8 cellular contexts compared by ENCODE assay signal in genomic region chr9:96417051-96417586, GRCh38. TPM values are rescaled to one million over a fixed set of nuclear protein-coding genes. Genes with fewer than 3 reads are reported as not detected.
DNase-seq lines count a peak whose midpoint lies in the region; ATAC-seq lines count a peak whose summit lies in the region.

No MANE protein-coding gene starts in this region.

- H3K4me1 Mint-ChIP-seq in CD4-positive, alpha-beta memory T cell = peaks cover 31 to 60% (median 39%) of the 10 kb centered on the region in 4 donors
- H3K4me1 Mint-ChIP-seq in activated naive CD4-positive, alpha-beta T cell treated with anti-CD3 and anti-CD28 coated beads, Interleukin-2, amount 10 ng/mL, durations not matched to agents 7 days and 5 days = peaks cover 61% of the 10 kb centered on the region

- peak overlapping the region; percentile 88 to 99 (median 97) for H3K27ac Mint-ChIP-seq in CD4-positive, alpha-beta memory T cell
- peak overlapping the region; percentile 98 for H3K27ac Mint-ChIP-seq in activated naive CD4-positive, alpha-beta T cell treated with anti-CD3 and anti-CD28 coated beads, Interleukin-2, amount 10 ng/mL, durations not matched to agents 7 days and 5 days

- H3K36me3 Mint-ChIP-seq in CD4-positive, alpha-beta memory T cell = peaks cover 0 to 5% of the 10 kb centered on the region in 2 donors
- peaks cover 14% of the 10 kb centered on the region for H3K36me3 Mint-ChIP-seq in activated naive CD4-positive, alpha-beta T cell treated with anti-CD3 and anti-CD28 coated beads, Interleukin-2, amount 10 ng/mL, durations not matched to agents 7 days and 5 days

- CTCF ChIA-PET in CD4-positive, alpha-beta memory T cell (lab: Charles Lee; ENCODE audit: partially characterized antibody) = interaction anchor here (1.1 to 1.9 kb wide), 3 partner anchors 18 to 89 kb away, joined by 3 to 8 read pairs (median 4); partner anchors contain the start of gene HABP4
- CTCF ChIA-PET in activated naive CD4-positive, alpha-beta T cell treated with anti-CD3 and anti-CD28 coated beads, Interleukin-2, amount 10 ng/mL, durations not matched to agents 7 days and 5 days (lab: Charles Lee) = no interaction called here

- peaks cover 60% of the 10 kb centered on the region for H3K4me1 ChIP-seq in CD4-positive, alpha-beta memory T cell (ENCODE audit: insufficient read depth, low read length)

- peak; percentile 25 for ATAC-seq in GM21515 (IDR thresholded peaks at IDR 0.05; ENCODE audit: unreplicated experiment)

- no peaks in the 10 kb centered on the region for H3K27me3 Mint-ChIP-seq in CD4-positive, alpha-beta memory T cell
- H3K27me3 Mint-ChIP-seq in activated naive CD4-positive, alpha-beta T cell treated with anti-CD3 and anti-CD28 coated beads, Interleukin-2, amount 10 ng/mL, durations not matched to agents 7 days and 5 days = no peaks in the 10 kb centered on the region

- H3K27ac ChIP-seq in CD4-positive, alpha-beta memory T cell (ENCODE audit: low read depth, low read length) = peak overlapping the region; percentile 81

- intact Hi-C loops in CD4-positive, alpha-beta memory T cell (cut with micrococcal nuclease) = loop anchor here (1.0 to 10.0 kb wide), 5 partner anchors 18 to 1690 kb away; partner anchors contain the start of genes AOPEP and ZNF782

- H3K4me3 ChIP-seq in CD4-positive, alpha-beta memory T cell (ENCODE audit: low read length in 2 of 2) = peak overlapping the region; percentile 86

- H3K36me3 ChIP-seq in CD4-positive, alpha-beta memory T cell (ENCODE audit: insufficient read depth, low read length) = no peaks in the 10 kb centered on the region

- peaks cover 0 to 4% (median 0%) of the 10 kb centered on the region in 8 donors for H3K9me3 Mint-ChIP-seq in CD4-positive, alpha-beta memory T cell
- no peaks in the 10 kb centered on the region for H3K9me3 Mint-ChIP-seq in activated naive CD4-positive, alpha-beta T cell treated with anti-CD3 and anti-CD28 coated beads, Interleukin-2, amount 10 ng/mL, durations not matched to agents 7 days and 5 days

- no peaks in the 10 kb centered on the region for H3K27me3 ChIP-seq in CD4-positive, alpha-beta memory T cell (ENCODE audit: insufficient read depth, low read length)

- peak; percentile 88 to 91 (median 89) for DNase-seq in CD4-positive, alpha-beta memory T cell
- DNase-seq in M059J (ENCODE audit: low read depth) (peak; percentile 80), SK-N-DZ (ENCODE audit: low spot score) (peak; percentile 78), germinal center (ENCODE audit: low spot score) (peak; percentile 93), occipital lobe (lab: John Stamatoyannopoulos, UW) (peak; percentile 80), superior temporal gyrus (ENCODE audit: extremely low spot score) (peak; percentile 86)
- peak; percentile 94 for DNase-seq in activated naive CD4-positive, alpha-beta T cell treated with anti-CD3 and anti-CD28 coated beads, Interleukin-2, amount 10 ng/mL, durations not matched to agents 7 days and 5 days

- peak overlapping the region; percentile 85 to 98 (median 92) for H3K4me3 Mint-ChIP-seq in CD4-positive, alpha-beta memory T cell
- H3K4me3 Mint-ChIP-seq in activated naive CD4-positive, alpha-beta T cell treated with anti-CD3 and anti-CD28 coated beads, Interleukin-2, amount 10 ng/mL, durations not matched to agents 7 days and 5 days = peak overlapping the region; percentile 82

- H3K9me3 ChIP-seq in CD4-positive, alpha-beta memory T cell (ENCODE audit: control insufficient read depth in 1 of 2, low read length in 2 of 2) = no peaks in the 10 kb centered on the region

- POLR2A ChIA-PET in CD4-positive, alpha-beta memory T cell (lab: Charles Lee; ENCODE audit: partially characterized antibody) = interaction anchor here (0.8 to 8.0 kb wide), 13 partner anchors 11 to 149 kb away, joined by 3 to 123 read pairs (median 5); partner anchors contain the start of genes HABP4 and SLC35D2

RNA-seq across cellular contexts. Expression of gene ZNF367, which starts 1.1 kb away (rescaled TPM):
- 1 to 10 TPM; 5.1 to 5.4 TPM for total RNA-seq in CD4-positive, alpha-beta memory T cell
- 1 to 10 TPM in 1 of 2 donors, under 1 TPM in 1; 0.39 to 1.7 TPM for polyA plus RNA-seq in CD4-positive, alpha-beta memory T cell
- 18.5 and 28.3 TPM in 2 replicates for total RNA-seq in M059J (2014; rRNA removed; shearing (Covaris generic))
- 10.9 and 15.7 TPM in 2 replicates for polyA plus RNA-seq in SK-N-DZ (2014; cell fraction: cytosol; rRNA removed)
- 20.0 and 23.0 TPM in 2 replicates for polyA plus RNA-seq in SK-N-DZ (2014; cell fraction: nucleus; rRNA removed)
- 3.3 TPM for total RNA-seq in occipital lobe

RNA-seq across cellular contexts. Expression of gene HABP4, which starts 32.9 kb away (rescaled TPM):
- 10 to 100 TPM; 35.5 to 36.6 TPM for total RNA-seq in CD4-positive, alpha-beta memory T cell
- 10 to 100 TPM; 18.6 to 31.1 TPM for polyA plus RNA-seq in CD4-positive, alpha-beta memory T cell
- 9.2 and 13.6 TPM in 2 replicates for total RNA-seq in M059J (2014; rRNA removed; shearing (Covaris generic))
- 8.5 and 15.0 TPM in 2 replicates for polyA plus RNA-seq in SK-N-DZ (2014; cell fraction: cytosol; rRNA removed)
- 9.3 and 10.5 TPM in 2 replicates for polyA plus RNA-seq in SK-N-DZ (2014; cell fraction: nucleus; rRNA removed)
- 10.5 TPM for total RNA-seq in occipital lobe

RNA-seq across cellular contexts. Expression of gene SLC35D2, which starts 33.6 kb away (rescaled TPM):
- total RNA-seq in CD4-positive, alpha-beta memory T cell = 10 to 100 TPM; 29.8 to 30.3 TPM
- polyA plus RNA-seq in CD4-positive, alpha-beta memory T cell = 10 to 100 TPM; 25.3 to 30.5 TPM
- total RNA-seq in M059J (2014; rRNA removed; shearing (Covaris generic)) = 32.1 and 51.3 TPM in 2 replicates
- polyA plus RNA-seq in SK-N-DZ (2014; cell fraction: cytosol; rRNA removed) = 0.07 TPM in 1 of 2 replicates, not detected in the other
- polyA plus RNA-seq in SK-N-DZ (2014; cell fraction: nucleus; rRNA removed) = 0.32 and 0.45 TPM in 2 replicates
- 2.2 TPM for total RNA-seq in occipital lobe

Comparison
In these comparisons a context has a peak if more than half of its experiments do, and no peak if none do; other contexts are left out.
1. Peak in every context shown above with its lines: DNase-seq, ATAC-seq, H3K4me3 ChIP-seq and H3K27ac ChIP-seq.